ENCODE assay signal across 8 cellular contexts in the genomic region with DNA sequence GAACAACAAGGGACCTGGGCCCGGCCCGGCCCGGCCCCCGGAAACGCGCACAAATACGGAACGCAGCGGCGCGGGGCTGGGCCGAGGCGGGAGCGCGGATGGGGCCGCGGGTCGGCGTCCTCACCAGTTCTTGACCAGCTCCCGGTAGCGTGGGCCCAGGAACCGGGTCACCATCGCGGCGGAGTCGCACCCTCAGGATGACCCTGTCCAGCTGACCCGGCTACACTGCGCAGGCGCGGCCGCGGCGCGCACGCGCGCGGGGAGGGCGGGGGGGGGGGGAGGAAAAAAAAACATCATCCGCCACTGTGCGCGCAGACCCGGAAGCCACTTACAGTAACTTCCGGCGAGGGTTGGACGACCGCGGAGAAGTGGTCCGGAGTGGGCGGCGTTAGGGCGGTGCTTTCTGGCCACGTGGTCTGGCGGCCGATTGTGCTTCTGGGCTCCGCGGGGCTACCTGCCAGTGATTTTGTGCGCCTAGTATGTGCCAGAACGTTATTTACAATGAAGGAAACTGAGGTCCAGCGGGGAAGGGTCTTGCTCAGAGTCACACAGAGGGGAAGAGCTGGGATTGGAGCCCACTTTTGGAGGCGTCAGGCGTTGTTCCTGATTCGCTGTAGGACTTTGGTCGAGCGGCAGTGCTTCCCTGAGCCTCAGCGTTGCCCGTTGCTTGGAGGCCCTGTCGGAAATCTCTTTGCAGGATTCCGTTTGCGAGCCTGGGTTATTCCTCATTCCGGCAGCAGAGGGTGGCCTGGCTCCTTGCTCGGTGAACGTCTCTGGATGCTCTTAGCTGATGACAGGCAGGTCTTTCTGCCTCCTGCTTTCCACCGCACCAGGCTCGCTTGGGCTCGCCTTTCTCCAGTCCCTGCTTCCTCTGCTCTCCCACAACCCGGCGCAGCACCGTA. TPM values are rescaled to one million over a fixed set of nuclear protein-coding genes. Genes with fewer than 3 reads are reported as not detected.
DNase-seq lines count a peak whose midpoint lies in the region; ATAC-seq, FAIRE-seq and TF ChIP-seq lines count a peak whose summit lies in the region.

A gene (minus strand): TSS at position 227 of the 902 bp plus-strand sequence. CDS start 53 bp downstream, at position 174.

- peak within 1 kb of the TSS; percentile 79 to 89 for H3K27ac ChIP-seq in kidney (ENCODE audit: low read depth in 2 of 2, low read length in 2 of 2)

- H3K4me3 ChIP-seq in kidney (ENCODE audit: low read length in 2 of 2) = peak within 1 kb of the TSS; percentile 83 to 94

- no peaks in the 10 kb centered on the region for H3K36me3 ChIP-seq in kidney (ENCODE audit: control insufficient read depth in 1 of 2, insufficient read depth in 2 of 2, low read length in 2 of 2)

- peak; percentile 70 for TF ChIP-seq POLR2A in GM19099 (IDR thresholded peaks at IDR 0.05; ENCODE audit: extremely low read depth, insufficient read length, low read depth)

- no peak for FAIRE-seq in kidney (lab: Jason Lieb, UNC)

- ATAC-seq in HG03432 (IDR thresholded peaks at IDR 0.05; ENCODE audit: unreplicated experiment) = peak; percentile 83

- no peaks in the 10 kb centered on the region for H3K9me3 ChIP-seq in kidney (ENCODE audit: control insufficient read depth in 1 of 2, low read length in 2 of 2)

- DNase-seq in Ammon's horn (ENCODE audit: low spot score) = peak; percentile 97
- peak; percentile 80 for DNase-seq in NCI-H510A (lab: John Stamatoyannopoulos, UW)
- peak; percentile 82 for DNase-seq in activated CD4-positive, alpha-beta T cell treated with anti-CD3 and anti-CD28 coated beads for 1 hour
- DNase-seq in cerebellum (ENCODE audit: low spot score) = peak; percentile 98
- peak; percentile 98 for DNase-seq in kidney
- peak; percentile 97 for DNase-seq in stimulated activated CD4-positive, alpha-beta T cell treated with anti-CD3 and anti-CD28 coated beads, Interleukin-15, amount 100 ng/mL, for 24 hours

- intact Hi-C loops in kidney (cut with DNase I) = no loop called here

- TF ChIP-seq CTCF in kidney (IDR thresholded peaks at IDR 0.05; ENCODE audit: borderline replicate concordance, extremely low read depth, insufficient read depth) = peak; percentile 51

- H3K4me1 ChIP-seq in kidney (ENCODE audit: control insufficient read depth in 1 of 2, insufficient read depth in 1 of 2, low read depth in 1 of 2, low read length in 2 of 2) = peaks cover 3 to 14% of the 10 kb centered on the region in 2 donors

- peak within 1 kb of the TSS; percentile 88 to 93 for H3K9ac ChIP-seq in kidney (ENCODE audit: low read length in 2 of 2)

RNA-seq across cellular contexts. Expression of the gene that starts here (rescaled TPM):
- total RNA-seq in cerebellum (34.8 TPM), kidney (200 TPM)
- 777 TPM for polyA plus RNA-seq in kidney (ENCODE audit: insufficient read depth, low read depth, low replicate concordance)

Comparison
In these comparisons a context has a peak if more than half of its experiments do, and no peak if none do; other contexts are left out.
1. Peak in every context shown above with its lines: DNase-seq, ATAC-seq, H3K4me3 ChIP-seq and H3K27ac ChIP-seq.